ENCODE assay signal across 14 cellular contexts in the genomic region with DNA sequence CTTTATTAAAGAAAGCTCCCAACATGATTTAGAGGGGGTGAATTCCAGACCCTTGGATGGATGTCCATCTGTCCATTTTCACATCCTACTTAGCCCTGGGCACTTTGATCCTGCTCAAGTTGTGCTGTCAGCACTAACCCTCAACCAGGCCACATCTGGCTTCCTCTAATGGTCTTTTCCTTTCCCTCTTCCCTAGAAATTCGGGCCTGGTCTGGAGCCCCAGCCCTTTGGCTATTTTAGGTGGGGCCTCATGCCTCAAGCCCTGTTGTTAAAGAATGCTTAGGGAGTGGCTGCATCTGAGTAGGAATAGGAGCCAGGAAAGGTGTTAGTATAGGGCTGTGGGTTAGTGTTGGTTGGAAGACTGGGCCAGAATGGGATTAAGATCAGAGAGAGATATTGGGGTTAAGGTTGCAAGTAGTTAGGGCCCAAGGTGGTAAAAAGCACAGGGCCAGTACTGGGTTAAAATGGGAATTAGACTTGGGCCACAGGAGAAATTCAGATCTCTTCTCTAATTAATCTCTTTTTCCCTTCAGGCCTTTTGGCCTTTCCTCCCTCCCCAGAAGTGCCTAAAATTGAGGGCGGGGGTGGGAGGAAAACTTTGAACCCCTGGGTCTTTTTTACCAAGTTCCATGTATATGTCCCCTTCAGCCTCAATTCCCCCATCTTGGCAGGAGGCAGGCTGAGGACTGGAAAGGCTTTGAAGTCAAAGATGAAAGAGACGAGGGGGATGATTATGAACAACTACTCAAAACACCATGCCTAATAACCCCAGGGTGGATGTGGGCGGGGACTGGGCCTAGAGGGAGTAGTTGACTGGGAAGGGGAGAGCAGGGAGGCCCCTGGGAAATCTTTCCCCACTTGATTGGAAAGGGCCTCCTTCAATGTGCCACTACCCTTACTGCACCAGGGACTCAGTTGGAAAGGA. TPM values are rescaled to one million over a fixed set of nuclear protein-coding genes. Genes with fewer than 3 reads are reported as not detected.
DNase-seq lines count a peak whose midpoint lies in the region; ATAC-seq, FAIRE-seq and TF ChIP-seq lines count a peak whose summit lies in the region.
"Had no signal": no experiment of that assay in that cellular context is flagged by ENCODE, and none has a peak within 500 bp of the region (broad histone marks: within the 10 kb centered on the region; RNA-seq: fewer than 3 reads in every experiment).

No MANE protein-coding gene starts in this region.

- no peak overlapping the region; the same call in 2 of the 3 replicates for H3K4me3 Mint-ChIP-seq in GM23338
- no peak overlapping the region for H3K4me3 Mint-ChIP-seq in activated T-helper 2 cell treated with anti-CD3 and anti-CD28 coated beads, Interferon-gamma antibody, Interleukin-2, Interleukin-4, amounts not matched to agents 10 μg/mL and 5 μg/mL and 100 μg/mL, durations not matched to agents 14 hours and 24 hours and 36 hours (ENCODE audit: low read depth)

- H3K9me3 ChIP-seq in mesodermal cell (ENCODE audit: control insufficient read depth, low read length) (no peaks in the 10 kb centered on the region), MG63 (no peaks in the 10 kb centered on the region), small intestine (ENCODE audit: control insufficient read depth, low read depth) (no peaks in the 10 kb centered on the region)
- H3K9me3 ChIP-seq: body of pancreas, SJCRH30 had no signal

- H3K9me2 ChIP-seq in GM23338 (ENCODE audit: insufficient read depth): 0 out of 2 replicates have a peak, but pooled peaks cover 6% of the 10 kb centered on the region

- TF ChIP-seq CTCF in 22Rv1 (IDR thresholded peaks at IDR 0.05) (no peak), GM23338 (conservative IDR thresholded peaks at IDR 0.05; ENCODE audit: low read depth in 2 of 2) (no peak)

- H3K4me1 Mint-ChIP-seq in GM23338: peaks cover 78% of the 10 kb centered on the region
- peaks cover 13% of the 10 kb centered on the region for H3K4me1 Mint-ChIP-seq in activated T-helper 2 cell treated with anti-CD3 and anti-CD28 coated beads, Interferon-gamma antibody, Interleukin-2, Interleukin-4, amounts not matched to agents 10 μg/mL and 5 μg/mL and 100 μg/mL, durations not matched to agents 14 hours and 24 hours and 36 hours (ENCODE audit: low read depth)

- peak overlapping the region; percentile 97 for H3K4me2 ChIP-seq in GM23338

- H3K27me3 ChIP-seq in GM23338 (ENCODE audit: insufficient read depth) (peaks cover 18% of the 10 kb centered on the region), MG63 (no peaks in the 10 kb centered on the region), small intestine (ENCODE audit: control insufficient read depth in 2 of 2, insufficient read depth in 2 of 2, low read length in 2 of 2) (no peaks in the 10 kb centered on the region)
- H3K27me3 ChIP-seq: body of pancreas, SJCRH30 had no signal

- intact Hi-C loops in activated T-helper 2 cell treated with anti-CD3 and anti-CD28 coated beads, Interferon-gamma antibody, Interleukin-2, Interleukin-4, amounts not matched to agents 10 μg/mL and 5 μg/mL and 100 μg/mL, durations not matched to agents 14 hours and 24 hours and 36 hours (cut with micrococcal nuclease): no loop called here

- ATAC-seq in GM23338: no peak
- ATAC-seq: activated T-cell treated with anti-CD3 and anti-CD28 coated beads, Interleukin-2, amount 50 U/mL, for 72 hours; body of pancreas had no signal

- H3K4me3 ChIP-seq in GM23338 (no peak overlapping the region), mesodermal cell (ENCODE audit: extremely low read depth, insufficient read depth, low read length, poor library complexity, severe bottlenecking) (no peak overlapping the region), MG63 (no peak overlapping the region), small intestine (ENCODE audit: low read depth in 1 of 2, low read length in 2 of 2) (no peak overlapping the region)
- H3K4me3 ChIP-seq: body of pancreas, SJCRH30 had no signal

- no peaks in the 10 kb centered on the region for H4K20me1 ChIP-seq in GM23338 (replicated peaks; ENCODE audit: insufficient read depth)

- H3F3A ChIP-seq in GM23338 (replicated peaks; ENCODE audit: low read depth): peaks cover 15% of the 10 kb centered on the region; the same call in 1 of the 2 replicates

- no peak overlapping the region for H3K27ac Mint-ChIP-seq in GM23338
- peak overlapping the region; percentile 7 for H3K27ac Mint-ChIP-seq in activated T-helper 2 cell treated with anti-CD3 and anti-CD28 coated beads, Interferon-gamma antibody, Interleukin-2, Interleukin-4, amounts not matched to agents 10 μg/mL and 5 μg/mL and 100 μg/mL, durations not matched to agents 14 hours and 24 hours and 36 hours
- H3K27ac Mint-ChIP-seq: activated T-cell treated with anti-CD3 and anti-CD28 coated beads, Interleukin-2, amount 50 U/mL, for 72 hours had no signal

- DNase-seq in GM23338 (ENCODE audit: low spot score) (no peak), NCI-H187 (lab: John Stamatoyannopoulos, UW) (no peak), AG08395 (ENCODE audit: low spot score) (no peak), MG63 (no peak), small intestine (no peak)
- DNase-seq in activated T-helper 2 cell treated with anti-CD3 and anti-CD28 coated beads, Interferon-gamma antibody, Interleukin-2, Interleukin-4, amounts not matched to agents 10 μg/mL and 5 μg/mL and 100 μg/mL, durations not matched to agents 14 hours and 24 hours and 36 hours (ENCODE audit: low spot score): no peak
- DNase-seq: activated CD4-positive, CD25-positive, alpha-beta regulatory T cell treated with anti-CD3 and anti-CD28 coated beads, Interleukin-2, amount 50 U/mL, for 72 hours; activated T-cell treated with anti-CD3 and anti-CD28 coated beads, Interleukin-2, amount 50 U/mL, for 72 hours; body of pancreas; head of caudate nucleus; SJCRH30 had no signal

- H3K36me3 ChIP-seq in GM23338 (ENCODE audit: insufficient read depth): no peaks in the 10 kb centered on the region
- peaks cover 17% of the 10 kb centered on the region for H3K36me3 ChIP-seq in mesodermal cell (ENCODE audit: control insufficient read depth, insufficient read depth, low read length)
- 0 out of 2 replicates have a peak, but pooled peaks cover 2% of the 10 kb centered on the region for H3K36me3 ChIP-seq in MG63
- H3K36me3 ChIP-seq in small intestine (ENCODE audit: control insufficient read depth in 2 of 2, insufficient read depth in 2 of 2, low read length in 2 of 2): no peaks in the 10 kb centered on the region
- H3K36me3 ChIP-seq: SJCRH30 had no signal

- WGBS in mesodermal cell (ENCODE audit: insufficient coverage in 2 of 2), 2 experiments: no CpG with 5 or more reads among the region's 4 CpGs
- WGBS in small intestine, 3 donors: 63 to 68% (median 64%) methylated on average over 4 of the region's 4 CpGs

- H3K27me3 Mint-ChIP-seq in GM23338 (ENCODE audit: insufficient read depth, low read depth, poor library complexity): peaks cover 20% of the 10 kb centered on the region
- no peaks in the 10 kb centered on the region for H3K27me3 Mint-ChIP-seq in activated T-helper 2 cell treated with anti-CD3 and anti-CD28 coated beads, Interferon-gamma antibody, Interleukin-2, Interleukin-4, amounts not matched to agents 10 μg/mL and 5 μg/mL and 100 μg/mL, durations not matched to agents 14 hours and 24 hours and 36 hours (ENCODE audit: low read depth)

- peaks cover 82% of the 10 kb centered on the region for H3K4me1 ChIP-seq in GM23338 (ENCODE audit: insufficient read depth)
- peaks cover 67% of the 10 kb centered on the region for H3K4me1 ChIP-seq in mesodermal cell (ENCODE audit: control insufficient read depth, insufficient read depth, low read length, poor library complexity, severe bottlenecking)
- H3K4me1 ChIP-seq in small intestine (ENCODE audit: control insufficient read depth in 2 of 2, insufficient read depth in 1 of 2, low read depth in 1 of 2, low read length in 1 of 2): peaks cover 0 to 6% of the 10 kb centered on the region in 2 donors
- H3K4me1 ChIP-seq: body of pancreas had no signal

- H3K27ac ChIP-seq in 22Rv1: peak overlapping the region; percentile 99
- 0 out of 2 replicates have a peak overlapping the region, but pooled peaks have one; percentile 78 for H3K27ac ChIP-seq in GM23338 (ENCODE audit: low read depth)
- H3K27ac ChIP-seq in mesodermal cell (ENCODE audit: low read depth, low read length, severe bottlenecking): peak overlapping the region; percentile 53
- peak overlapping the region in 1 of 2 donors; percentile 30 for H3K27ac ChIP-seq in small intestine (ENCODE audit: low read depth in 1 of 2, low read length in 1 of 2)
- H3K27ac ChIP-seq: body of pancreas, SJCRH30 had no signal

- no peaks in the 10 kb centered on the region for H3K9me3 Mint-ChIP-seq in GM23338
- no peaks in the 10 kb centered on the region for H3K9me3 Mint-ChIP-seq in activated T-helper 2 cell treated with anti-CD3 and anti-CD28 coated beads, Interferon-gamma antibody, Interleukin-2, Interleukin-4, amounts not matched to agents 10 μg/mL and 5 μg/mL and 100 μg/mL, durations not matched to agents 14 hours and 24 hours and 36 hours
- H3K9me3 Mint-ChIP-seq: activated T-cell treated with anti-CD3 and anti-CD28 coated beads, Interleukin-2, amount 50 U/mL, for 72 hours had no signal

- 0 out of 3 replicates have a peak, but pooled peaks cover under 1% of the 10 kb centered on the region for H3K36me3 Mint-ChIP-seq in GM23338 (ENCODE audit: low read depth)
- H3K36me3 Mint-ChIP-seq in activated T-helper 2 cell treated with anti-CD3 and anti-CD28 coated beads, Interferon-gamma antibody, Interleukin-2, Interleukin-4, amounts not matched to agents 10 μg/mL and 5 μg/mL and 100 μg/mL, durations not matched to agents 14 hours and 24 hours and 36 hours (ENCODE audit: low read depth): peaks cover 9% of the 10 kb centered on the region

- H3K79me2 ChIP-seq in GM23338 (replicated peaks; ENCODE audit: insufficient read depth): no peaks in the 10 kb centered on the region

- no peak overlapping the region for H2AFZ ChIP-seq in GM23338

- FAIRE-seq in small intestine (lab: Jason Lieb, UNC): no peak

RNA-seq across cellular contexts. Expression of gene ZNF385A, which starts 3.9 kb away (rescaled TPM):
- 10.9 and 22.3 TPM in 2 replicates for total RNA-seq in GM23338 (2014; rRNA removed; shearing (Covaris generic))
- polyA plus RNA-seq in GM23338 (2016; fragmentation: Nextera tagmentation; extraction: Ambion mirVana) (19.6 and 21.7 TPM in 2 replicates), small intestine (1 to 10 TPM in 2 of 3 donors, under 1 TPM in 1; 0.45 to 9.7 (median 7.7) TPM)
- 0.60 and 0.78 TPM in 2 replicates for total RNA-seq in activated T-helper 2 cell treated with anti-CD3 and anti-CD28 coated beads, Interferon-gamma antibody, Interleukin-2, Interleukin-4, amounts not matched to agents 10 μg/mL and 5 μg/mL and 100 μg/mL, durations not matched to agents 14 hours and 24 hours and 36 hours
- polyA plus RNA-seq in mesodermal cell (2013, experiment 1 of 2): 24.9 TPM
- 22.0 TPM for polyA plus RNA-seq in mesodermal cell (2013, experiment 2 of 2)
- 0.89 TPM in 1 of 2 replicates, not detected in the other for total RNA-seq in MG63 (2014; rRNA removed; shearing (Covaris generic); ENCODE audit: low replicate concordance)

RNA-seq across cellular contexts. Expression of gene GPR84, which starts 24.2 kb away (rescaled TPM):
- not detected in 2 replicates for total RNA-seq in GM23338 (2014; rRNA removed; shearing (Covaris generic))
- not detected in 2 replicates for polyA plus RNA-seq in GM23338 (2016; fragmentation: Nextera tagmentation; extraction: Ambion mirVana)
- total RNA-seq in activated T-helper 2 cell treated with anti-CD3 and anti-CD28 coated beads, Interferon-gamma antibody, Interleukin-2, Interleukin-4, amounts not matched to agents 10 μg/mL and 5 μg/mL and 100 μg/mL, durations not matched to agents 14 hours and 24 hours and 36 hours: 1.8 and 2.3 TPM in 2 replicates
- polyA plus RNA-seq in mesodermal cell (2013, experiment 1 of 2): 0.26 TPM
- not detected for polyA plus RNA-seq in mesodermal cell (2013, experiment 2 of 2)
- not detected in 2 replicates for total RNA-seq in MG63 (2014; rRNA removed; shearing (Covaris generic); ENCODE audit: low replicate concordance)
- polyA plus RNA-seq in small intestine: under 1 TPM in 1 of 3 donors, not detected in 2; 0.33 TPM
- total RNA-seq: body of pancreas, SJCRH30 had no signal
- polyA plus RNA-seq: BJ had no signal

RNA-seq across cellular contexts. Expression of gene ITGA5, which starts 30.6 kb away (rescaled TPM):
- 23.7 and 24.2 TPM in 2 replicates for total RNA-seq in GM23338 (2014; rRNA removed; shearing (Covaris generic))
- polyA plus RNA-seq in GM23338 (2016; fragmentation: Nextera tagmentation; extraction: Ambion mirVana) (5.9 and 7.3 TPM in 2 replicates), small intestine (10 to 100 TPM in 1 of 3 donors, 1 to 10 TPM in 2; 1.8 to 60.7 (median 3.0) TPM)
- total RNA-seq in activated T-helper 2 cell treated with anti-CD3 and anti-CD28 coated beads, Interferon-gamma antibody, Interleukin-2, Interleukin-4, amounts not matched to agents 10 μg/mL and 5 μg/mL and 100 μg/mL, durations not matched to agents 14 hours and 24 hours and 36 hours: 41.4 and 41.5 TPM in 2 replicates
- polyA plus RNA-seq in mesodermal cell (2013, experiment 1 of 2): 227 TPM
- 182 TPM for polyA plus RNA-seq in mesodermal cell (2013, experiment 2 of 2)
- total RNA-seq in MG63 (2014; rRNA removed; shearing (Covaris generic); ENCODE audit: low replicate concordance): 74.3 and 91.5 TPM in 2 replicates
